8 cellular contexts compared by ENCODE assay signal in the genomic region with DNA sequence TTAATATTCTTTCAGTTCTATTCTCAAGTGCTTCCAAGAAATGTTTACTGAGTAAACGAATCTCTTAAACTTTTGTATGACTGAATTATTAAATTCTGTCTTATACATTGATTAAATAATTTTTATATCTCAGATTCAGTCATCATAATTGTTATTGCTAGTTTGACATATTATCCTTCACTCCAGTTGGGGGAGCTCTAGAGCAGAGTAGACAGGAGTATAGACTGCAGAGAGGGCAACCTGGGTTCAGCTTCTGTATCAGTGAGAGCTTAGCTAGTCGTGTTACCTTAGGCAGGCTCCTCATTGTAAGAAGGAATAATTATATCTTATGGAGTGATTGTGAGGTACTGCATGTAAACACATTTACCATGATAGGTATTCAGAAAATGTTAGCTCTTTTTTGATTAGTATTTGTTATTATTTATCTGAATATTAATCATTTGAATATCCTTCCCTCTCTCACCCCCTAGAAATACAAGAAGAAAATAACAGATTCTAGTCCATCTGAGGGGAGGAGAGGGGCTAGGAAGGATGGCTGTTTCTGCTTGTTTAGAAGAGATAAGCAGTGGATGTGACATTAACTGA. TPM values are rescaled to one million over a fixed set of nuclear protein-coding genes. Genes with fewer than 3 reads are reported as not detected.
DNase-seq lines count a peak whose midpoint lies in the region; ATAC-seq and TF ChIP-seq lines count a peak whose summit lies in the region.

No MANE protein-coding gene starts in this region.

- H3K4me3 Mint-ChIP-seq in effector memory CD8-positive, alpha-beta T cell = no peak overlapping the region
- H3K4me3 Mint-ChIP-seq in natural killer cell treated with Interleukin-12 subunit alpha and Interleukin-12 subunit beta and Interleukin-15 and Interleukin-18, amount 100 ng/mL, for 72 hours = no peak overlapping the region

- 30 to 45% (median 38%) methylated on average over 2 of the region's 2 CpGs for WGBS in heart left ventricle, 4 donors

- intact Hi-C loops in heart left ventricle (cut with DNase I) (no loop called here), cardiac septum (cut with DNase I) (no loop called here)

- DNase-seq in heart left ventricle = no peak
- no peak for DNase-seq in cardiac septum (ENCODE audit: low spot score)
- peak; percentile 44 for DNase-seq in HuH-7 (ENCODE audit: low spot score)
- peak; percentile 12 for DNase-seq in SKM-1 (lab: John Stamatoyannopoulos, UW; ENCODE audit: unreplicated experiment)
- peak; percentile 50 to 64 (median 51) for DNase-seq in effector memory CD8-positive, alpha-beta T cell
- peak; percentile 64 for DNase-seq in natural killer cell treated with Interleukin-12 subunit alpha and Interleukin-12 subunit beta and Interleukin-15 and Interleukin-18, amount 100 ng/mL, for 72 hours (ENCODE audit: low spot score)
- no peak for DNase-seq in NCI-H187 (lab: John Stamatoyannopoulos, UW)

- no peak for TF ChIP-seq POLR2A in heart left ventricle (IDR thresholded peaks at IDR 0.05)

- H3K36me3 Mint-ChIP-seq in effector memory CD8-positive, alpha-beta T cell (ENCODE audit: insufficient read depth) = peaks cover 14% of the 10 kb centered on the region
- peaks cover 24% of the 10 kb centered on the region for H3K36me3 Mint-ChIP-seq in natural killer cell treated with Interleukin-12 subunit alpha and Interleukin-12 subunit beta and Interleukin-15 and Interleukin-18, amount 100 ng/mL, for 72 hours

- no peaks in the 10 kb centered on the region for H3K27me3 ChIP-seq in heart left ventricle

- no peak overlapping the region for H3K27ac ChIP-seq in heart left ventricle

- H3K27me3 Mint-ChIP-seq in effector memory CD8-positive, alpha-beta T cell = no peaks in the 10 kb centered on the region
- H3K27me3 Mint-ChIP-seq in natural killer cell treated with Interleukin-12 subunit alpha and Interleukin-12 subunit beta and Interleukin-15 and Interleukin-18, amount 100 ng/mL, for 72 hours = no peaks in the 10 kb centered on the region

- TF ChIP-seq CTCF in heart left ventricle (IDR thresholded peaks at IDR 0.05) = peak; percentile 32 to 67 (median 44)

- no peak overlapping the region for H3K4me3 ChIP-seq in heart left ventricle

- H3K4me1 ChIP-seq in heart left ventricle = no peaks in the 10 kb centered on the region

- H3K27ac Mint-ChIP-seq in effector memory CD8-positive, alpha-beta T cell = no peak overlapping the region
- H3K27ac Mint-ChIP-seq in natural killer cell treated with Interleukin-12 subunit alpha and Interleukin-12 subunit beta and Interleukin-15 and Interleukin-18, amount 100 ng/mL, for 72 hours = peak overlapping the region; percentile 32 to 57

- H3K36me3 ChIP-seq in heart left ventricle = peaks cover 0 to 53% (median 22%) of the 10 kb centered on the region in 9 donors

- H3K9me3 Mint-ChIP-seq in effector memory CD8-positive, alpha-beta T cell = no peaks in the 10 kb centered on the region
- no peaks in the 10 kb centered on the region for H3K9me3 Mint-ChIP-seq in natural killer cell treated with Interleukin-12 subunit alpha and Interleukin-12 subunit beta and Interleukin-15 and Interleukin-18, amount 100 ng/mL, for 72 hours

- H3K4me1 Mint-ChIP-seq in effector memory CD8-positive, alpha-beta T cell (ENCODE audit: low read depth in 2 of 2) = peaks cover 15 to 52% of the 10 kb centered on the region in 2 donors
- H3K4me1 Mint-ChIP-seq in natural killer cell treated with Interleukin-12 subunit alpha and Interleukin-12 subunit beta and Interleukin-15 and Interleukin-18, amount 100 ng/mL, for 72 hours (ENCODE audit: low read depth in 2 of 2) = peaks cover 42 to 50% of the 10 kb centered on the region in 2 donors

- H3K9me3 ChIP-seq in heart left ventricle = no peaks in the 10 kb centered on the region

- ATAC-seq in heart left ventricle = peak in 2 of 4 donors; percentile 59 to 62
- ATAC-seq in GM21619 (IDR thresholded peaks at IDR 0.05; ENCODE audit: unreplicated experiment) = peak; percentile 86
- ATAC-seq in effector memory CD8-positive, alpha-beta T cell (replicated peaks) = peak; percentile 100
- ATAC-seq in natural killer cell treated with Interleukin-12 subunit alpha and Interleukin-12 subunit beta and Interleukin-15 and Interleukin-18, amount 100 ng/mL, for 72 hours = peak; percentile 88 to 92

RNA-seq across cellular contexts. Expression of a gene that starts 31.0 kb away (rescaled TPM):
- total RNA-seq in heart left ventricle (1 to 10 TPM in 8 of 9 donors, under 1 TPM in 1; 0.94 to 4.9 (median 1.8) TPM), cardiac septum (2.1 TPM)
- polyA plus RNA-seq in heart left ventricle = 1 to 10 TPM in 1 of 2 donors, under 1 TPM in 1; 0.86 to 1.1 TPM
- under 1 TPM in 1 of 2 donors, not detected in 1; 0.24 TPM for total RNA-seq in natural killer cell treated with Interleukin-12 subunit alpha and Interleukin-12 subunit beta and Interleukin-15 and Interleukin-18, amount 100 ng/mL, for 72 hours

RNA-seq across cellular contexts. Expression of a gene that starts 31.1 kb away (rescaled TPM):
- total RNA-seq in heart left ventricle (10 to 100 TPM; 21.4 to 48.1 (median 33.2) TPM), cardiac septum (38.3 TPM)
- 10 to 100 TPM; 14.3 to 37.7 TPM for polyA plus RNA-seq in heart left ventricle
- 10 to 100 TPM; 50.1 to 71.3 TPM for total RNA-seq in natural killer cell treated with Interleukin-12 subunit alpha and Interleukin-12 subunit beta and Interleukin-15 and Interleukin-18, amount 100 ng/mL, for 72 hours

Comparison
In these comparisons a context has a peak if more than half of its experiments do, and no peak if none do; other contexts are left out.
1. DNase-seq: peak in HuH-7 (single experiment), SKM-1 (single experiment), effector memory CD8-positive, alpha-beta T cell (3 of 3) and natural killer cell treated with Interleukin-12 subunit alpha and Interleukin-12 subunit beta and Interleukin-15 and Interleukin-18, amount 100 ng/mL, for 72 hours (single experiment); none in heart left ventricle (0 of 5), cardiac septum (single experiment) and NCI-H187 (0 of 2).
2. H3K27ac Mint-ChIP-seq: peak in natural killer cell treated with Interleukin-12 subunit alpha and Interleukin-12 subunit beta and Interleukin-15 and Interleukin-18, amount 100 ng/mL, for 72 hours (2 of 2); none in effector memory CD8-positive, alpha-beta T cell (0 of 2).